In genomic region chr16:11583889-11584565, GRCh38 we compare ENCODE assay signal across 8 cellular contexts. TPM values are rescaled to one million over a fixed set of nuclear protein-coding genes. Genes with fewer than 3 reads are reported as not detected.
DNase-seq lines count a peak whose midpoint lies in the region; ATAC-seq, FAIRE-seq and TF ChIP-seq lines count a peak whose summit lies in the region.

No MANE protein-coding gene starts in this region.

- peaks cover 0 to 18% of the 10 kb centered on the region in 2 experiments; a peak in 4 of 5 replicates for H3K4me1 ChIP-seq in K562 (replicated peaks in 1 of 2; ENCODE audit: control insufficient read depth in 2 of 2, insufficient read depth in 2 of 2, low read length in 2 of 2)
- peaks cover 83% of the 10 kb centered on the region for H3K4me1 ChIP-seq in mononuclear cell (ENCODE audit: insufficient read depth, low read length)

- BruUV-seq in K562 (replicated peaks; lab: Mats Ljungman, UMichigan), result no TSS peak

- no peak overlapping the region for H3K9ac ChIP-seq in K562 (ENCODE audit: insufficient read depth in 1 of 2, low read depth in 2 of 2, low read length in 2 of 2)

- FAIRE-seq in K562 (lab: Jason Lieb, UNC), result no peak

- DNase-seq in CD4-positive, alpha-beta T cell, result no peak
- DNase-seq in K562 (ENCODE audit: extremely low read depth in 1 of 4, low spot score in 3 of 4) (no peak), NCI-H2171 treated with DMSO at 0.1 percent for 48 hours (lab: John Stamatoyannopoulos, UW) (no peak)

- H3K4me3 Mint-ChIP-seq in CD4-positive, alpha-beta T cell, result peak overlapping the region; percentile 90
- H3K4me3 Mint-ChIP-seq in IgD-negative memory B cell, result peak overlapping the region; percentile 88 to 98 (median 92)

- CTCF ChIA-PET in CD4-positive, alpha-beta T cell (lab: Charles Lee), result interaction anchor here (1.3 to 2.9 kb wide), 2 partner anchors 52 to 57 kb away, joined by 3 to 14 read pairs; no protein-coding TSS in a partner anchor
- CTCF ChIA-PET in K562 (lab: Yijun Ruan, JAX; ENCODE audit: low intra/inter-chr PET ratio), result no interaction called here

- no peak overlapping the region for H3K4me3 ChIP-seq in K562
- peak overlapping the region; percentile 84 for H3K4me3 ChIP-seq in mononuclear cell (ENCODE audit: low read length)

- peak overlapping the region; percentile 91 for H3K27ac Mint-ChIP-seq in CD4-positive, alpha-beta T cell
- H3K27ac Mint-ChIP-seq in IgD-negative memory B cell, result peak overlapping the region; percentile 89 to 98 (median 96)

- intact Hi-C loops in CD4-positive, alpha-beta T cell (cut with DNase I, micrococcal nuclease), result loop anchor here (1.0 to 5.0 kb wide), 8 partner anchors 23 to 58 kb away; no protein-coding TSS in a partner anchor
- intact Hi-C loops in K562 (cut with micrococcal nuclease), result no loop called here

- H3K4me1 Mint-ChIP-seq in CD4-positive, alpha-beta T cell (ENCODE audit: low read depth), result peaks cover 81% of the 10 kb centered on the region
- H3K4me1 Mint-ChIP-seq in IgD-negative memory B cell, result peaks cover 52 to 57% (median 53%) of the 10 kb centered on the region in 3 donors

- POLR2A ChIA-PET in CD4-positive, alpha-beta T cell (lab: Charles Lee), result interaction anchor here (0.7 to 3.9 kb wide), 8 partner anchors 10 to 52 kb away, joined by 3 to 55 read pairs (median 4); no protein-coding TSS in a partner anchor
- POLR2A ChIA-PET in K562 (lab: Yijun Ruan, JAX), result interaction anchor here (1.0 to 1.5 kb wide), 3 partner anchors 8 to 45 kb away, joined by 3 to 5 read pairs (median 4); no protein-coding TSS in a partner anchor

- no peaks in the 10 kb centered on the region for H3K9me3 Mint-ChIP-seq in CD4-positive, alpha-beta T cell
- H3K9me3 Mint-ChIP-seq in IgD-negative memory B cell, result no peaks in the 10 kb centered on the region

- no peak for TF ChIP-seq EP300 in K562 (IDR thresholded peaks at IDR 0.05; ENCODE audit: low read length)

- TF ChIP-seq CTCF in CD4-positive, alpha-beta T cell (IDR thresholded peaks at IDR 0.05), result no peak
- TF ChIP-seq CTCF in K562 (IDR thresholded peaks at IDR 0.05 in 2 of 3, conservative IDR thresholded peaks at IDR 0.05 in 1 of 3; ENCODE audit: insufficient read depth in 2 of 3, low read depth in 1 of 3, low read length in 3 of 3), result no peak

- no peak overlapping the region for H3K4me2 ChIP-seq in K562 (ENCODE audit: insufficient read depth, low read length)

- no peaks in the 10 kb centered on the region; the same call in 1 of the 2 replicates for H4K20me1 ChIP-seq in K562 (replicated peaks; ENCODE audit: control insufficient read depth, insufficient read depth, low read length)

- in situ Hi-C loops in K562 (cut with MboI), result no loop called here

- no peaks in the 10 kb centered on the region for H3K27me3 ChIP-seq in CD4-positive, alpha-beta T cell (ENCODE audit: control insufficient read depth, insufficient read depth, low read length)
- H3K27me3 ChIP-seq in K562 (ENCODE audit: control insufficient read depth in 2 of 2, insufficient read depth in 2 of 2, low read length in 2 of 2) (peaks cover 21 to 29% of the 10 kb centered on the region in 2 experiments), mononuclear cell (ENCODE audit: insufficient read depth, low read length) (no peaks in the 10 kb centered on the region)

- H3K9me1 ChIP-seq in K562 (ENCODE audit: control insufficient read depth, insufficient read depth, low read length), result no peaks in the 10 kb centered on the region

- no peaks in the 10 kb centered on the region for H3K36me3 ChIP-seq in K562 (ENCODE audit: control insufficient read depth, insufficient read depth, low read length)

- no peaks in the 10 kb centered on the region for H3K9me3 ChIP-seq in CD4-positive, alpha-beta T cell (ENCODE audit: control insufficient read depth, low read length)
- no peaks in the 10 kb centered on the region for H3K9me3 ChIP-seq in K562 (replicated peaks; ENCODE audit: control insufficient read depth, insufficient read depth, low read depth, low read length)
- H3K9me3 ChIP-seq in mononuclear cell (ENCODE audit: low read depth, low read length), result no peaks in the 10 kb centered on the region

- no peaks in the 10 kb centered on the region for H3K27me3 Mint-ChIP-seq in CD4-positive, alpha-beta T cell
- H3K27me3 Mint-ChIP-seq in IgD-negative memory B cell, result no peaks in the 10 kb centered on the region

- H3K79me2 ChIP-seq in K562 (ENCODE audit: control insufficient read depth, insufficient read depth, low read length), result no peaks in the 10 kb centered on the region

- no peak overlapping the region for H2AFZ ChIP-seq in K562 (ENCODE audit: low read depth, low read length)

- TF ChIP-seq POLR2A in K562 (conservative IDR thresholded peaks at IDR 0.05), result no peak

- no peak for ATAC-seq in CD4-positive, alpha-beta T cell (ENCODE audit: poor library complexity)
- no peak for ATAC-seq in K562
- no peak for ATAC-seq in HG02759 (IDR thresholded peaks at IDR 0.05; ENCODE audit: unreplicated experiment)
- no peak for ATAC-seq in GM18519 (IDR thresholded peaks at IDR 0.05; ENCODE audit: low FRiP score, unreplicated experiment)
- ATAC-seq in GM19455 (IDR thresholded peaks at IDR 0.05; ENCODE audit: unreplicated experiment), result no peak

- WGBS in K562 (ENCODE audit: insufficient coverage, low coverage, missing lambda C conversion rate), result 4% methylated on average over 7 of the region's 7 CpGs

- peaks cover 62% of the 10 kb centered on the region for H3K36me3 Mint-ChIP-seq in CD4-positive, alpha-beta T cell (ENCODE audit: low read depth)
- no peaks in the 10 kb centered on the region for H3K36me3 Mint-ChIP-seq in IgD-negative memory B cell

- H3K27ac ChIP-seq in CD4-positive, alpha-beta T cell (ENCODE audit: low read depth, low read length), result peak overlapping the region; percentile 82
- no peak overlapping the region for H3K27ac ChIP-seq in K562 (ENCODE audit: extremely low read depth, low read depth, low read length)

- no peak for TF ChIP-seq RAD21 in K562 (CRISPR knock-in tag; conservative IDR thresholded peaks at IDR 0.05 in 1 of 2, IDR thresholded peaks at IDR 0.05 in 1 of 2)

TF ChIP-seq in K562, 482 proteins besides CTCF, POLR2A, EP300 and RAD21 (continues in another document):
- TF ChIP-seq SPI1 (IDR thresholded peaks at IDR 0.05; ENCODE audit: borderline replicate concordance, low read depth, low read length) (peak; percentile 54; the same call in 1 of the 2 replicates), PKNOX1 (IDR thresholded peaks at IDR 0.05) (peak; percentile 46), STAT5B (CRISPR knock-in tag; IDR thresholded peaks at IDR 0.05) (no peak), TARDBP (IDR thresholded peaks at IDR 0.05) (no peak), DACH1 (IDR thresholded peaks at IDR 0.05; ENCODE audit: partially characterized antibody) (no peak), ZNF583 (CRISPR knock-in tag; IDR thresholded peaks at IDR 0.05) (no peak), SMARCE1 (IDR thresholded peaks at IDR 0.05) (no peak), OTX1 (CRISPR knock-in tag; IDR thresholded peaks at IDR 0.05) (no peak), GATA2 (CRISPR knock-in tag; IDR thresholded peaks at IDR 0.05) (no peak), KLF16 (IDR thresholded peaks at IDR 0.05) (no peak), USF2 (CRISPR knock-in tag; IDR thresholded peaks at IDR 0.05) (no peak)

RNA-seq across cellular contexts. Expression of gene LITAF, which starts 2.7 kb away (rescaled TPM):
- total RNA-seq in CD4-positive, alpha-beta T cell, result 100 to 1,000 TPM; 226 to 257 TPM
- polyA plus RNA-seq in IgD-negative memory B cell, result 318 TPM
- 1.8 and 3.5 TPM in 2 replicates for total RNA-seq in K562 (2011; cell fraction: chromatin; rRNA removed; ENCODE audit: low replicate concordance)
- total RNA-seq in K562 (2011; cell fraction: nucleolus; rRNA removed), result 1.3 and 2.8 TPM in 2 replicates
- 1.2 and 3.2 TPM in 2 replicates for total RNA-seq in K562 (2011; cell fraction: nucleoplasm; rRNA removed)
- 4.1 and 6.2 TPM in 2 replicates for total RNA-seq in K562 (2014; rRNA removed)
- 7.5 and 10.0 TPM in 2 replicates for total RNA-seq in K562 (2014; rRNA removed; fragmentation: Illumina TruSeq; extraction: Trizol)
- total RNA-seq in K562 (2015; rRNA removed; fragmentation: Illumina TruSeq; extraction: Trizol), result 11.1 and 11.9 TPM in 2 replicates
- total RNA-seq in K562 (2021), result 10.8 and 13.9 TPM in 2 replicates
- 4.4 and 7.8 TPM in 2 replicates for polyA plus RNA-seq in K562 (2011; rRNA removed)
- polyA plus RNA-seq in K562 (2011; cell fraction: cytosol; rRNA removed), result 15.6 and 16.4 TPM in 2 replicates
- 4.4 and 4.7 TPM in 2 replicates for polyA plus RNA-seq in K562 (2011; cell fraction: nucleus; rRNA removed)
- 14.5 and 40.7 TPM in 2 replicates for polyA plus RNA-seq in K562 (2012)
- 14.1 and 14.8 TPM in 2 replicates for polyA plus RNA-seq in K562 (2014; fragmentation: Illumina TruSeq; extraction: Trizol)
- 10 to 100 TPM; 14.9 to 17.8 TPM for polyA plus RNA-seq in K562 (2014; fragmentation: Nextera tagmentation; extraction: Ambion mirVana)
- polyA plus RNA-seq in K562 (2014; rRNA removed), result 4.9 and 6.8 TPM in 2 replicates
- polyA minus RNA-seq in K562 (2011; rRNA and poly(A)+ RNA removed), result 2.9 and 3.1 TPM in 2 replicates
- 2.1 and 4.6 TPM in 2 replicates for polyA minus RNA-seq in K562 (2011; cell fraction: cytosol; rRNA and poly(A)+ RNA removed)
- polyA minus RNA-seq in K562 (2011; cell fraction: nucleus; rRNA and poly(A)+ RNA removed), result 1.2 and 2.2 TPM in 2 replicates
- 169 TPM for total RNA-seq in mononuclear cell

Comparison
In these comparisons a context has a peak if more than half of its experiments do, and no peak if none do; other contexts are left out.
1. RNA of gene LITAF, which starts 2.7 kb away (total RNA-seq): 226 to 257 TPM in CD4-positive, alpha-beta T cell and 169 TPM in mononuclear cell (single experiment); 1.2 to 13.9 TPM in K562; every median in the first group is over 10 times any median in the second.